17 cellular contexts compared by ENCODE assay signal in the genomic region with DNA sequence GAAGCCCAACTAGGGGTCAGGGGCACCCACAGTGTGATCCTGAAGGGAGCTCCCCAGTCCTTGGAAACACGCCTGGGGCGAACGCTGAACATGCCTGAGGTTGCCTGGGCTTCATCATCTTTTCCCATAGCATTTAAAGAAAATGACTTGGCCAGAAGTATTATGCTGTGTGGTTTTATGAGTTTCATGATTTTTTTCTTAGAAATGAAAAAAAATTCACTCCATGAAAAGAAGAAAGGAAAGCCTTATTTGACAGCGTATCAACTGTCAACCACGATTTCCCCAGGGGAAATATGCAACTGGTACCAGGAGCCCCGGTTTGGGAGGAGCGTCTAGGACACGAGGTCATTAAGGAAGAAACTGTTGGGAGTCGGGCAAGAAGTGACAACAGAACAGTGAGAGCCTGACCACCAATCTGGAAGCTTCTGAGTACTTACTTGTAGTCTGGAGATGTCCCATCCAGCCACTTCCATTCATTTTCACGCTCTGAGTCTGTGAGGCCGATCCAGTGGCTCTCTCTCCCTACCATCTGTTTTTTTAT.
DNase-seq lines count a peak whose midpoint lies in the region; ATAC-seq, FAIRE-seq and TF ChIP-seq lines count a peak whose summit lies in the region.
"Had no signal": no experiment of that assay in that cellular context is flagged by ENCODE, and none has a peak within 500 bp of the region (broad histone marks: within the 10 kb centered on the region; RNA-seq: fewer than 3 reads in every experiment).

No MANE protein-coding gene starts in this region.

- H3K27ac Mint-ChIP-seq in endothelial cell (ENCODE audit: unreplicated experiment) (peak overlapping the region; percentile 99), nephron (peak overlapping the region in 2 of 3 experiments; percentile 47 to 73)
- H3K27ac Mint-ChIP-seq: activated B cell treated with CpG ODN at 0.5 μM for 24 hours; activated naive CD4-positive, alpha-beta T cell treated with anti-CD3 and anti-CD28 coated beads, Interleukin-2, amount 50 U/mL, for 72 hours had no signal

- H3K4me3 Mint-ChIP-seq in endothelial cell (ENCODE audit: unreplicated experiment), result no peak overlapping the region
- no peak overlapping the region for H3K4me3 Mint-ChIP-seq in nephron
- H3K4me3 Mint-ChIP-seq: activated B cell treated with CpG ODN at 0.5 μM for 24 hours had no signal

- H3K4me1 Mint-ChIP-seq in endothelial cell (ENCODE audit: unreplicated experiment) (peaks cover 43% of the 10 kb centered on the region), nephron (peaks cover 25% of the 10 kb centered on the region)
- H3K4me1 Mint-ChIP-seq: activated B cell treated with CpG ODN at 0.5 μM for 24 hours had no signal

- peaks cover 52% of the 10 kb centered on the region for H3K36me3 Mint-ChIP-seq in endothelial cell (ENCODE audit: low read depth, unreplicated experiment)
- peaks cover 28% of the 10 kb centered on the region for H3K36me3 Mint-ChIP-seq in nephron (ENCODE audit: low read depth)
- H3K36me3 Mint-ChIP-seq: activated naive CD4-positive, alpha-beta T cell treated with anti-CD3 and anti-CD28 coated beads, Interleukin-2, amount 50 U/mL, for 72 hours had no signal

- ATAC-seq in HG03571 (IDR thresholded peaks at IDR 0.05; ENCODE audit: unreplicated experiment) (no peak), HG02798 (IDR thresholded peaks at IDR 0.05; ENCODE audit: poor library complexity, unreplicated experiment) (no peak), HG02970 (IDR thresholded peaks at IDR 0.05; ENCODE audit: low FRiP score, unreplicated experiment) (no peak)
- ATAC-seq: activated naive CD4-positive, alpha-beta T cell treated with anti-CD3 and anti-CD28 coated beads, Interleukin-2, amount 50 U/mL, for 72 hours; mucosa of descending colon had no signal

- DNase-seq in CD1c-positive myeloid dendritic cell (ENCODE audit: extremely low spot score) (peak; percentile 36), NCI-H2171 (lab: John Stamatoyannopoulos, UW) (peak; percentile 47), endothelial cell (ENCODE audit: low spot score) (no peak), urothelium cell line (ENCODE audit: low spot score) (no peak)
- DNase-seq: activated B cell treated with CpG ODN at 0.5 μM for 24 hours; activated CD8-positive, alpha-beta memory T cell treated with anti-CD3 and anti-CD28 coated beads, Interleukin-2, amount 50 U/mL, for 4 hours; colonic mucosa; NCI-H1092; stimulated activated CD8-positive, alpha-beta memory T cell treated with anti-CD3 and anti-CD28 coated beads, Interleukin-4, amount 100 ng/mL, for 48 hours had no signal

- FAIRE-seq in urothelium cell line (lab: Jason Lieb, UNC), result no peak
- FAIRE-seq: GM12892, HTR-8/SVneo had no signal

- peaks cover 13% of the 10 kb centered on the region for H3K27me3 Mint-ChIP-seq in endothelial cell (ENCODE audit: unreplicated experiment)
- H3K27me3 Mint-ChIP-seq in nephron (ENCODE audit: low read depth), result peaks cover 6% of the 10 kb centered on the region

- H3K9me3 Mint-ChIP-seq in endothelial cell (ENCODE audit: unreplicated experiment) (no peaks in the 10 kb centered on the region), nephron (no peaks in the 10 kb centered on the region)
- H3K9me3 Mint-ChIP-seq: activated B cell treated with CpG ODN at 0.5 μM for 24 hours; activated naive CD4-positive, alpha-beta T cell treated with anti-CD3 and anti-CD28 coated beads, Interleukin-2, amount 50 U/mL, for 72 hours had no signal

- no peak for TF ChIP-seq CTCF in endothelial cell (IDR thresholded peaks at IDR 0.05; ENCODE audit: unreplicated experiment)
- no peak for TF ChIP-seq CTCF in nephron (IDR thresholded peaks at IDR 0.05; ENCODE audit: unreplicated experiment in 3 of 3)

Comparison
In these comparisons a context has a peak if more than half of its experiments do, and no peak if none do; other contexts are left out.
1. DNase-seq: peak in CD1c-positive myeloid dendritic cell (single experiment) and NCI-H2171 (single experiment); none in endothelial cell (single experiment) and urothelium cell line (single experiment).